In genomic region chr2:149587220-149587949, GRCh38 we compare ENCODE assay signal across 8 cellular contexts.
DNase-seq lines count a peak whose midpoint lies in the region; FAIRE-seq and TF ChIP-seq lines count a peak whose summit lies in the region.

Gene MMADHC (minus strand): TSS chr2:149587775. CDS start chr2:149587097, 678 bp downstream.

- no peaks in the 10 kb centered on the region for H3K9me3 Mint-ChIP-seq in nephron
- H3K9me3 Mint-ChIP-seq in stimulated activated naive CD8-positive, alpha-beta T cell treated with anti-CD3 and anti-CD28 coated beads, Interleukin-15, Interleukin-2, amounts not matched to agents 100 ng/mL and 50 ng/mL, for 24 hours, result no peaks in the 10 kb centered on the region

- H3F3A ChIP-seq in Loucy (ENCODE audit: low read depth), result no peaks in the 10 kb centered on the region

- DNase-seq in EL, result peak; percentile 95
- DNase-seq in H54 (ENCODE audit: insufficient read length, low spot score), result peak; percentile 60
- peak; percentile 90 for DNase-seq in activated T-helper 9 cell treated with anti-CD3 and anti-CD28 coated beads, Interleukin-2, amount 50 U/mL, for 16 hours (ENCODE audit: low read depth)
- DNase-seq in fibroblast of pulmonary artery (ENCODE audit: low read depth), result peak; percentile 98

- H3K4me3 ChIP-seq in Loucy (ENCODE audit: low read length, poor library complexity, severe bottlenecking) (peak within 1 kb of the TSS; percentile 76), fibroblast of pulmonary artery (replicated peaks; ENCODE audit: low read depth, low read length) (peak within 1 kb of the TSS; percentile 89)

- H3K9me2 ChIP-seq in Loucy (replicated peaks; ENCODE audit: low read depth, low read length), result no peaks in the 10 kb centered on the region

- FAIRE-seq in H54 (lab: Jason Lieb, UNC), result peak; percentile 99

- no peak for TF ChIP-seq CTCF in Loucy (conservative IDR thresholded peaks at IDR 0.05; ENCODE audit: low read length)
- TF ChIP-seq CTCF in fibroblast of pulmonary artery (IDR thresholded peaks at IDR 0.05; ENCODE audit: low read length, missing control alignments), result no peak
- no peak for TF ChIP-seq CTCF in nephron (IDR thresholded peaks at IDR 0.05; ENCODE audit: unreplicated experiment in 3 of 3)

- H2AFZ ChIP-seq in Loucy (ENCODE audit: low read length), result peak within 1 kb of the TSS; percentile 85

- TF ChIP-seq POLR2A in H54 (IDR thresholded peaks at IDR 0.05; ENCODE audit: low read depth, low read length) (peak; percentile 89), Raji (IDR thresholded peaks at IDR 0.05; ENCODE audit: insufficient read depth, low read depth, low read length) (peak; percentile 93)

- H3K36me3 Mint-ChIP-seq in nephron (ENCODE audit: low read depth), result peaks cover 25% of the 10 kb centered on the region
- peaks cover 36% of the 10 kb centered on the region for H3K36me3 Mint-ChIP-seq in stimulated activated naive CD8-positive, alpha-beta T cell treated with anti-CD3 and anti-CD28 coated beads, Interleukin-15, Interleukin-2, amounts not matched to agents 100 ng/mL and 50 ng/mL, for 24 hours (ENCODE audit: low read depth)

- peak within 1 kb of the TSS; percentile 95 to 97 (median 96) for H3K4me3 Mint-ChIP-seq in nephron
- peak within 1 kb of the TSS; percentile 99 for H3K4me3 Mint-ChIP-seq in stimulated activated naive CD8-positive, alpha-beta T cell treated with anti-CD3 and anti-CD28 coated beads, Interleukin-15, Interleukin-2, amounts not matched to agents 100 ng/mL and 50 ng/mL, for 24 hours

- peak within 1 kb of the TSS; percentile 88 for H3K9ac ChIP-seq in Loucy (ENCODE audit: low read depth, low read length, poor library complexity, severe bottlenecking)

- peaks cover 3% of the 10 kb centered on the region for H3K27me3 Mint-ChIP-seq in nephron (ENCODE audit: low read depth)
- H3K27me3 Mint-ChIP-seq in stimulated activated naive CD8-positive, alpha-beta T cell treated with anti-CD3 and anti-CD28 coated beads, Interleukin-15, Interleukin-2, amounts not matched to agents 100 ng/mL and 50 ng/mL, for 24 hours, result peaks cover 24% of the 10 kb centered on the region

- peaks cover 51% of the 10 kb centered on the region for H3K79me2 ChIP-seq in Loucy (ENCODE audit: insufficient read depth, low read length)

- H3K4me1 Mint-ChIP-seq in nephron, result peaks cover 32% of the 10 kb centered on the region
- H3K4me1 Mint-ChIP-seq in stimulated activated naive CD8-positive, alpha-beta T cell treated with anti-CD3 and anti-CD28 coated beads, Interleukin-15, Interleukin-2, amounts not matched to agents 100 ng/mL and 50 ng/mL, for 24 hours (ENCODE audit: low read depth), result peaks cover 43% of the 10 kb centered on the region

- peak within 1 kb of the TSS; percentile 89 for H3K4me2 ChIP-seq in Loucy (ENCODE audit: low read depth, low read length, poor library complexity, severe bottlenecking)

- H3K27me3 ChIP-seq in Loucy (ENCODE audit: insufficient read depth, low read length, poor library complexity, severe bottlenecking), result peaks cover 39% of the 10 kb centered on the region

- peaks cover 47% of the 10 kb centered on the region for H3K4me1 ChIP-seq in Loucy (ENCODE audit: insufficient read depth, low read length, poor library complexity, severe bottlenecking)

- peak within 1 kb of the TSS; percentile 98 to 100 (median 100) for H3K27ac Mint-ChIP-seq in nephron
- H3K27ac Mint-ChIP-seq in stimulated activated naive CD8-positive, alpha-beta T cell treated with anti-CD3 and anti-CD28 coated beads, Interleukin-15, Interleukin-2, amounts not matched to agents 100 ng/mL and 50 ng/mL, for 24 hours, result peak within 1 kb of the TSS; percentile 100

- peaks cover 45% of the 10 kb centered on the region for H4K20me1 ChIP-seq in Loucy (ENCODE audit: insufficient read depth, low read length, poor library complexity, severe bottlenecking)

- no peaks in the 10 kb centered on the region for H3K9me3 ChIP-seq in Loucy (ENCODE audit: insufficient read depth, low read depth, low read length)

- H3K36me3 ChIP-seq in Loucy (ENCODE audit: insufficient read depth, low read length), result no peaks in the 10 kb centered on the region

Comparison
In these comparisons a context has a peak if more than half of its experiments do, and no peak if none do; other contexts are left out.
1. Peak in every context shown above with its lines: DNase-seq and H3K4me3 ChIP-seq.